Comparison of ENCODE assay signal across 1 cellular context in genomic region chr13:99313473-99313872, GRCh38.
TF ChIP-seq lines count a peak whose summit lies in the region.

No MANE protein-coding gene starts in this region.

TF ChIP-seq in WTC11, 78 proteins besides CTCF, POLR2A, EP300 and RAD21 (continued from another document):
- TF ChIP-seq PRDM15 (CRISPR knock-in tag; IDR thresholded peaks at IDR 0.05) (no peak), ATF2 (CRISPR knock-in tag; IDR thresholded peaks at IDR 0.05; ENCODE audit: borderline replicate concordance, low read depth) (no peak), SP1 (CRISPR knock-in tag; conservative IDR thresholded peaks at IDR 0.05) (no peak)
